Comparison of ENCODE assay signal across 19 cellular contexts in genomic region chr3:11168881-11169805, GRCh38. TPM values are rescaled to one million over a fixed set of nuclear protein-coding genes. Genes with fewer than 3 reads are reported as not detected.
DNase-seq lines count a peak whose midpoint lies in the region; ATAC-seq and TF ChIP-seq lines count a peak whose summit lies in the region.
"Had no signal": no experiment of that assay in that cellular context is flagged by ENCODE, and none has a peak within 500 bp of the region (broad histone marks: within the 10 kb centered on the region; RNA-seq: fewer than 3 reads in every experiment).

No MANE protein-coding gene starts in this region.

- H3K9me3 Mint-ChIP-seq in MCF 10A (ENCODE audit: unreplicated experiment) = no peaks in the 10 kb centered on the region
- H3K9me3 Mint-ChIP-seq: activated CD8-positive, alpha-beta T cell treated with anti-CD3 and anti-CD28 coated beads for 36 hours; activated naive CD8-positive, alpha-beta T cell treated with anti-CD3 and anti-CD28 coated beads for 36 hours; activated T-cell treated with anti-CD3 and anti-CD28 coated beads, Interleukin-2, amount 50 U/mL, for 4 hours; central memory CD8-positive, alpha-beta T cell; neural crest cell had no signal

- H3K27me3 Mint-ChIP-seq in MCF 10A (ENCODE audit: insufficient read depth, unreplicated experiment) = no peaks in the 10 kb centered on the region
- H3K27me3 Mint-ChIP-seq: activated naive CD8-positive, alpha-beta T cell treated with anti-CD3 and anti-CD28 coated beads for 36 hours; CD4-positive, CD25-positive, alpha-beta regulatory T cell had no signal

- no peak overlapping the region for H2BK120ac ChIP-seq in mesenchymal stem cell (ENCODE audit: low read depth, low read length)

- H3K4me3 ChIP-seq in AG04450 (ENCODE audit: low read depth, low read length) = no peak overlapping the region
- no peak overlapping the region for H3K4me3 ChIP-seq in ascending aorta
- H3K4me3 ChIP-seq in mesenchymal stem cell (ENCODE audit: insufficient read depth in 1 of 2, low read depth in 1 of 2, low read length in 2 of 2) = no peak overlapping the region
- H3K4me3 ChIP-seq: PC-9 had no signal

- H3K9ac ChIP-seq in mesenchymal stem cell (ENCODE audit: low read length) = no peak overlapping the region

- no peak for TF ChIP-seq CTCF in AG04450 (IDR thresholded peaks at IDR 0.05; ENCODE audit: low read depth, low read length)
- TF ChIP-seq CTCF in ascending aorta (IDR thresholded peaks at IDR 0.05) = no peak
- TF ChIP-seq CTCF in MCF 10A (IDR thresholded peaks at IDR 0.05; ENCODE audit: unreplicated experiment) = no peak

- no peak overlapping the region for H2AFZ ChIP-seq in mesenchymal stem cell (ENCODE audit: low read depth, low read length)
- H2AFZ ChIP-seq: PC-9 had no signal

- H3K4me1 Mint-ChIP-seq in MCF 10A (ENCODE audit: insufficient read depth, unreplicated experiment) = peaks cover 11% of the 10 kb centered on the region
- H3K4me1 Mint-ChIP-seq: activated naive CD8-positive, alpha-beta T cell treated with anti-CD3 and anti-CD28 coated beads for 36 hours; CD4-positive, CD25-positive, alpha-beta regulatory T cell; central memory CD8-positive, alpha-beta T cell had no signal

- H3K36me3 ChIP-seq in ascending aorta (no peaks in the 10 kb centered on the region), mesenchymal stem cell (ENCODE audit: control insufficient read depth in 1 of 2, insufficient read depth in 2 of 2, low read depth in 1 of 2, low read length in 2 of 2) (peaks cover 15 to 35% of the 10 kb centered on the region in 2 experiments)

- H3K27me3 ChIP-seq in AG04450 (ENCODE audit: control insufficient read depth, insufficient read depth, low read length) (no peaks in the 10 kb centered on the region), ascending aorta (no peaks in the 10 kb centered on the region), mesenchymal stem cell (ENCODE audit: control insufficient read depth in 1 of 2, insufficient read depth in 1 of 2, low read length in 2 of 2) (no peaks in the 10 kb centered on the region)
- H3K27me3 ChIP-seq: foreskin keratinocyte had no signal

- CTCF ChIA-PET in AG04450 (lab: Charles Lee) (interaction anchor here (0.6 to 2.1 kb wide), 5 partner anchors 10 to 165 kb away, joined by 3 to 14 read pairs (median 6); partner anchors contain the start of gene HRH1), MCF 10A (lab: Yijun Ruan, JAX) (no interaction called here)

- H4K8ac ChIP-seq in mesenchymal stem cell (ENCODE audit: low read length) = peak overlapping the region; percentile 8

- H4K91ac ChIP-seq in mesenchymal stem cell (ENCODE audit: low read length) = peak overlapping the region; percentile 41

- H3K4me1 ChIP-seq in ascending aorta (peaks cover 27 to 68% of the 10 kb centered on the region in 2 donors), mesenchymal stem cell (ENCODE audit: control insufficient read depth, insufficient read depth, low read depth, low read length) (peaks cover 12% of the 10 kb centered on the region)

- 56% methylated on average over 9 of the region's 13 CpGs for WGBS in mesenchymal stem cell

- DNase-seq in AG04450 (ENCODE audit: low read depth, low spot score) (peak; percentile 32), M059J (ENCODE audit: low read depth) (peak; percentile 88), ascending aorta (ENCODE audit: low spot score in 2 of 2) (no peak), mesenchymal stem cell (peak; percentile 45), DMS79 (lab: John Stamatoyannopoulos, UW) (no peak), NCI-H2196 treated with DMSO at 0.1 percent for 48 hours (lab: John Stamatoyannopoulos, UW; ENCODE audit: unreplicated experiment) (no peak), MCF 10A (ENCODE audit: unreplicated experiment) (no peak)
- DNase-seq: activated CD8-positive, alpha-beta T cell treated with anti-CD3 and anti-CD28 coated beads for 36 hours; activated naive CD8-positive, alpha-beta T cell treated with anti-CD3 and anti-CD28 coated beads for 36 hours; activated T-cell treated with anti-CD3 and anti-CD28 coated beads, Interleukin-2, amount 50 U/mL, for 4 hours; CD4-positive, CD25-positive, alpha-beta regulatory T cell; foreskin keratinocyte; left cardiac atrium; NCI-H1105 treated with DMSO at 0.1 percent for 48 hours; NCI-H526; PC-9 had no signal

- no peak overlapping the region for H3K4me2 ChIP-seq in mesenchymal stem cell (ENCODE audit: low read length, poor library complexity, severe bottlenecking)
- H3K4me2 ChIP-seq: PC-9 had no signal

- POLR2A ChIA-PET in AG04450 (lab: Yijun Ruan, JAX) = interaction anchor here (0.6 to 1.6 kb wide), 9 partner anchors 10 to 166 kb away, joined by 3 to 10 read pairs (median 5); no protein-coding TSS in a partner anchor
- POLR2A ChIA-PET in MCF 10A (lab: Yijun Ruan, JAX) = interaction anchor here (0.6 kb wide), 1 partner anchor 27 kb away, joined by 3 read pairs; no protein-coding TSS in a partner anchor

- H3K23ac ChIP-seq in mesenchymal stem cell (ENCODE audit: low read length in 2 of 2) = no peak overlapping the region

- no peak overlapping the region for H3K27ac Mint-ChIP-seq in MCF 10A (ENCODE audit: low read depth, unreplicated experiment)
- H3K27ac Mint-ChIP-seq: activated CD8-positive, alpha-beta T cell treated with anti-CD3 and anti-CD28 coated beads for 36 hours; activated naive CD8-positive, alpha-beta T cell treated with anti-CD3 and anti-CD28 coated beads for 36 hours had no signal

- no peak overlapping the region for H2AK5ac ChIP-seq in mesenchymal stem cell (ENCODE audit: low read length, severe bottlenecking)

- no TSS peak for BruUV-seq in MCF 10A (replicated peaks; lab: Mats Ljungman, UMichigan)

- H2BK15ac ChIP-seq in mesenchymal stem cell (ENCODE audit: low read depth, poor library complexity, severe bottlenecking) = no peak overlapping the region

- no peak overlapping the region for H3K4ac ChIP-seq in mesenchymal stem cell (ENCODE audit: low read depth in 1 of 2, low read length in 2 of 2)

- peak overlapping the region; percentile 31 to 48 for H3K18ac ChIP-seq in mesenchymal stem cell (ENCODE audit: low read depth in 1 of 2, low read length in 2 of 2)

- H2BK12ac ChIP-seq in mesenchymal stem cell (ENCODE audit: low read length in 2 of 2) = peak overlapping the region; percentile 43 to 60

- H3K4me3 Mint-ChIP-seq in MCF 10A (ENCODE audit: unreplicated experiment) = no peak overlapping the region
- H3K4me3 Mint-ChIP-seq: activated CD8-positive, alpha-beta T cell treated with anti-CD3 and anti-CD28 coated beads for 36 hours; activated naive CD8-positive, alpha-beta T cell treated with anti-CD3 and anti-CD28 coated beads for 36 hours; activated T-cell treated with anti-CD3 and anti-CD28 coated beads, Interleukin-2, amount 50 U/mL, for 4 hours; CD4-positive, CD25-positive, alpha-beta regulatory T cell; central memory CD8-positive, alpha-beta T cell; neural crest cell had no signal

- no peak overlapping the region for H2BK5ac ChIP-seq in mesenchymal stem cell (ENCODE audit: low read depth, low read length, poor library complexity, severe bottlenecking)

- intact Hi-C loops in ascending aorta (cut with DNase I) = no loop called here
- intact Hi-C loops in MCF 10A (cut with micrococcal nuclease) = no loop called here

- H3K9me3 ChIP-seq in AG04450 (ENCODE audit: control insufficient read depth, insufficient read depth, low read length) (no peaks in the 10 kb centered on the region; the same call in 1 of the 2 replicates), ascending aorta (no peaks in the 10 kb centered on the region), mesenchymal stem cell (ENCODE audit: control insufficient read depth, low read length) (no peaks in the 10 kb centered on the region)

- H3K36me3 Mint-ChIP-seq in MCF 10A (ENCODE audit: insufficient read depth, unreplicated experiment) = peaks cover 6% of the 10 kb centered on the region
- H3K36me3 Mint-ChIP-seq: activated naive CD8-positive, alpha-beta T cell treated with anti-CD3 and anti-CD28 coated beads for 36 hours; CD4-positive, CD25-positive, alpha-beta regulatory T cell had no signal

- peaks cover 23% of the 10 kb centered on the region for H3K79me1 ChIP-seq in mesenchymal stem cell (replicated peaks; ENCODE audit: low read length, poor library complexity, severe bottlenecking)

- H3K27ac ChIP-seq in AG04450 (ENCODE audit: low read depth, low read length) (peak overlapping the region; percentile 94), ascending aorta (peak overlapping the region; percentile 85 to 95), mesenchymal stem cell (ENCODE audit: low read length, poor library complexity, severe bottlenecking) (no peak overlapping the region)
- H3K27ac ChIP-seq: foreskin keratinocyte, PC-9 had no signal

- ATAC-seq in GM18858 (IDR thresholded peaks at IDR 0.05; ENCODE audit: unreplicated experiment) = no peak
- ATAC-seq: activated CD8-positive, alpha-beta T cell treated with anti-CD3 and anti-CD28 coated beads for 36 hours; activated T-cell treated with anti-CD3 and anti-CD28 coated beads, Interleukin-2, amount 50 U/mL, for 4 hours; foreskin keratinocyte; left cardiac atrium had no signal

- peak overlapping the region in 1 of 2 experiments; percentile 9 for H3K14ac ChIP-seq in mesenchymal stem cell (ENCODE audit: low read length in 2 of 2)

RNA-seq across cellular contexts. Expression of gene HRH1, which starts 14.8 kb away (rescaled TPM):
- 24.6 and 25.4 TPM in 2 replicates for polyA plus RNA-seq in AG04450 (2011; rRNA removed)
- polyA minus RNA-seq in AG04450 (2011; rRNA and poly(A)+ RNA removed) = 38.4 and 45.9 TPM in 2 replicates
- total RNA-seq in M059J (2014; rRNA removed; shearing (Covaris generic)) = 13.9 and 21.8 TPM in 2 replicates
- total RNA-seq in ascending aorta = 6.2 TPM
- 2.7 TPM for polyA plus RNA-seq in mesenchymal stem cell (2013, experiment 1 of 2)
- polyA plus RNA-seq in mesenchymal stem cell (2013, experiment 2 of 2) = 2.5 TPM
- total RNA-seq in MCF 10A (2022) = 11.0 and 14.8 TPM in 2 replicates
- total RNA-seq: neural crest cell had no signal

Comparison
In these comparisons a context has a peak if more than half of its experiments do, and no peak if none do; other contexts are left out.
1. DNase-seq: peak in AG04450 (single experiment), M059J (single experiment) and mesenchymal stem cell (single experiment); none in ascending aorta (0 of 2), DMS79 (single experiment), NCI-H2196 treated with DMSO at 0.1 percent for 48 hours (single experiment) and MCF 10A (single experiment).